In genomic region chr5:170450041-170450660, GRCh38 we compare ENCODE assay signal across 27 cellular contexts. TPM values are rescaled to one million over a fixed set of nuclear protein-coding genes. Genes with fewer than 3 reads are reported as not detected.
"Had no signal": no experiment of that assay in that cellular context is flagged by ENCODE, and none has a peak within 500 bp of the region (broad histone marks: within the 10 kb centered on the region; RNA-seq: fewer than 3 reads in every experiment).

No MANE protein-coding gene starts in this region.

- H3K9me3 Mint-ChIP-seq: activated naive CD4-positive, alpha-beta T cell treated with anti-CD3 and anti-CD28 coated beads, Interleukin-2, amount 10 ng/mL, durations not matched to agents 7 days and 5 days; activated T-helper 2 cell treated with anti-CD3 and anti-CD28 coated beads, Interferon-gamma antibody, Interleukin-2, Interleukin-4, amounts not matched to agents 10 μg/mL and 5 μg/mL and 100 μg/mL, durations not matched to agents 14 hours and 24 hours and 36 hours; central memory CD8-positive, alpha-beta T cell had no signal

- H3K27me3 ChIP-seq: body of pancreas had no signal

- H3K9ac ChIP-seq: KMS-11 had no signal

- H3K36me3 Mint-ChIP-seq: activated naive CD4-positive, alpha-beta T cell treated with anti-CD3 and anti-CD28 coated beads, Interleukin-2, amount 10 ng/mL, durations not matched to agents 7 days and 5 days; activated naive CD8-positive, alpha-beta T cell treated with anti-CD3 and anti-CD28 coated beads for 36 hours had no signal

- H3K27ac Mint-ChIP-seq: activated naive CD4-positive, alpha-beta T cell treated with anti-CD3 and anti-CD28 coated beads, Interleukin-2, amount 10 ng/mL, durations not matched to agents 7 days and 5 days; activated naive CD8-positive, alpha-beta T cell treated with anti-CD3 and anti-CD28 coated beads for 36 hours; activated T-cell treated with anti-CD3 and anti-CD28 coated beads, Interleukin-2, amount 50 U/mL, for 72 hours; activated T-helper 2 cell treated with anti-CD3 and anti-CD28 coated beads, Interferon-gamma antibody, Interleukin-2, Interleukin-4, amounts not matched to agents 10 μg/mL and 5 μg/mL and 100 μg/mL, durations not matched to agents 14 hours and 24 hours and 36 hours had no signal

- H3K36me3 ChIP-seq: WERI-Rb-1 had no signal

- ATAC-seq: activated T-cell treated with anti-CD3 and anti-CD28 coated beads, Interleukin-2, amount 50 U/mL, for 72 hours; body of pancreas; Panc1; Right ventricle myocardium inferior had no signal

- H3K27ac ChIP-seq: body of pancreas, KMS-11, SK-N-MC, WERI-Rb-1 had no signal

- H3K27me3 Mint-ChIP-seq: activated naive CD8-positive, alpha-beta T cell treated with anti-CD3 and anti-CD28 coated beads for 36 hours had no signal

- H3K4me2 ChIP-seq: KMS-11 had no signal

- H3K4me1 ChIP-seq: body of pancreas had no signal

- DNase-seq: activated CD4-positive, alpha-beta T cell treated with anti-CD3 and anti-CD28 coated beads for 4 hours; activated gamma-delta T cell treated with Interleukin-2 at 50 U/mL for 16 hours; activated naive CD4-positive, alpha-beta T cell treated with anti-CD3 and anti-CD28 coated beads, Interleukin-2, amount 10 ng/mL, durations not matched to agents 7 days and 5 days; activated naive CD8-positive, alpha-beta T cell treated with anti-CD3 and anti-CD28 coated beads for 36 hours; activated T-cell treated with anti-CD3 and anti-CD28 coated beads for 4 hours; activated T-cell treated with anti-CD3 and anti-CD28 coated beads, Interleukin-2, amount 50 U/mL, for 72 hours; anterior cingulate cortex; body of pancreas; NCI-H1092 treated with DMSO at 0.1 percent for 48 hours; NCI-H1417 treated with DMSO at 0.1 percent for 48 hours; NCI-H1694 treated with DMSO at 0.1 percent for 48 hours; NCI-H2029 treated with DMSO at 0.1 percent for 48 hours; NCI-H446 treated with DMSO at 0.1 percent for 48 hours; NCI-H524 treated with DMSO at 0.1 percent for 48 hours; NCI-H82; OCI-M1; RPMI8226; T-helper 1 cell; WERI-Rb-1 had no signal

- H3K4me3 ChIP-seq: body of pancreas, SK-N-MC had no signal

- H3K4me3 Mint-ChIP-seq: activated naive CD4-positive, alpha-beta T cell treated with anti-CD3 and anti-CD28 coated beads, Interleukin-2, amount 10 ng/mL, durations not matched to agents 7 days and 5 days; activated naive CD8-positive, alpha-beta T cell treated with anti-CD3 and anti-CD28 coated beads for 36 hours; activated T-cell treated with anti-CD3 and anti-CD28 coated beads, Interleukin-2, amount 50 U/mL, for 72 hours; central memory CD8-positive, alpha-beta T cell had no signal

- H3K4me1 Mint-ChIP-seq: central memory CD8-positive, alpha-beta T cell had no signal

RNA-seq across cellular contexts. Expression of gene KCNIP1, which starts 53.7 kb away (rescaled TPM):
- total RNA-seq: activated naive CD8-positive, alpha-beta T cell treated with anti-CD3 and anti-CD28 coated beads for 36 hours; activated T-cell treated with anti-CD3 and anti-CD28 coated beads, Interleukin-2, amount 50 U/mL, for 72 hours; activated T-helper 2 cell treated with anti-CD3 and anti-CD28 coated beads, Interferon-gamma antibody, Interleukin-2, Interleukin-4, amounts not matched to agents 10 μg/mL and 5 μg/mL and 100 μg/mL, durations not matched to agents 14 hours and 24 hours and 36 hours; MCF 10A; Right ventricle myocardium inferior; T-helper 2 cell treated with Interferon-gamma antibody and Interleukin-4, amounts not matched to agents 100 ng/mL and 5 ng/mL, for 36 hours had no signal
